In genomic region chr12:55132816-55133215, GRCh38 we compare ENCODE assay signal across 34 cellular contexts. TPM values are rescaled to one million over a fixed set of nuclear protein-coding genes. Genes with fewer than 3 reads are reported as not detected.
A peak's percentile ranks its signal among the peaks of the same experiment; 100 is the strongest.
DNase-seq lines count a peak whose midpoint lies in the region; ATAC-seq, FAIRE-seq and TF ChIP-seq lines count a peak whose summit lies in the region.
"Had no signal": no experiment of that assay in that cellular context is flagged by ENCODE, and none has a peak within 500 bp of the region (broad histone marks: within the 10 kb centered on the region; RNA-seq: fewer than 3 reads in every experiment).

No MANE protein-coding gene starts in this region.

- no peaks in the 10 kb centered on the region for H3K9me1 ChIP-seq in keratinocyte (ENCODE audit: control insufficient read depth, extremely low read depth, insufficient read depth, low read length)

- H3K79me2 ChIP-seq in keratinocyte (ENCODE audit: control insufficient read depth, insufficient read depth, low read length): no peaks in the 10 kb centered on the region

- no peak overlapping the region for H3K4me3 Mint-ChIP-seq in activated T-cell treated with anti-CD3 and anti-CD28 coated beads, Interleukin-2, amount 50 U/mL, for 24 hours
- H3K4me3 Mint-ChIP-seq: activated CD8-positive, alpha-beta memory T cell treated with anti-CD3 and anti-CD28 coated beads, Interleukin-2, amount 10 ng/mL, durations not matched to agents 7 days and 5 days; activated naive CD8-positive, alpha-beta T cell; CD4-positive, alpha-beta T cell; stimulated activated memory B cell treated with anti-CD40 and anti-IgM and Interleukin-4, amounts not matched to agents 10 μg/mL and 1 μg/mL and 100 μg/mL, for 72 hours had no signal

- no peak overlapping the region for H3K4me3 ChIP-seq in Jurkat, Clone E6-1 (ENCODE audit: low read length)
- H3K4me3 ChIP-seq in keratinocyte (ENCODE audit: control insufficient read depth in 2 of 3, extremely low read depth in 1 of 3, insufficient read depth in 2 of 3, low read depth in 1 of 3, low read length in 3 of 3): no peak overlapping the region
- H3K4me3 ChIP-seq: gastrocnemius medialis, GM23248, lower lobe of right lung, smooth muscle cell, suprapubic skin, uterus had no signal

- no peaks in the 10 kb centered on the region for H3K4me1 Mint-ChIP-seq in activated T-cell treated with anti-CD3 and anti-CD28 coated beads, Interleukin-2, amount 50 U/mL, for 24 hours (ENCODE audit: low read depth)
- H3K4me1 Mint-ChIP-seq: activated CD8-positive, alpha-beta memory T cell treated with anti-CD3 and anti-CD28 coated beads, Interleukin-2, amount 10 ng/mL, durations not matched to agents 7 days and 5 days; stimulated activated memory B cell treated with anti-CD40 and anti-IgM and Interleukin-4, amounts not matched to agents 10 μg/mL and 1 μg/mL and 100 μg/mL, for 72 hours had no signal

- no peaks in the 10 kb centered on the region for H3K27me3 ChIP-seq in keratinocyte (ENCODE audit: control insufficient read depth, extremely low read depth, insufficient read depth, low read length)
- H3K27me3 ChIP-seq: gastrocnemius medialis, suprapubic skin, uterus had no signal

- no peak overlapping the region for H3K9ac ChIP-seq in keratinocyte (ENCODE audit: control insufficient read depth, extremely low read depth, insufficient read depth, low read length)
- H3K9ac ChIP-seq: GM23248 had no signal

- dilution Hi-C loops in keratinocyte (cut with MboI; ENCODE audit: extremely low pct_ligation_motif_present, low sequenced_read_pairs): no loop called here

- H3K36me3 ChIP-seq in keratinocyte (ENCODE audit: control insufficient read depth in 2 of 2, extremely low read depth in 1 of 2, insufficient read depth in 2 of 2, low read length in 2 of 2): no peaks in the 10 kb centered on the region
- H3K36me3 ChIP-seq: gastrocnemius medialis, lower lobe of right lung, suprapubic skin, uterus had no signal

- no peak overlapping the region for H3K27ac ChIP-seq in keratinocyte (ENCODE audit: control insufficient read depth, insufficient read depth, low read length)
- H3K27ac ChIP-seq: gastrocnemius medialis, GM23248, lower lobe of right lung, suprapubic skin, uterus had no signal

- no peaks in the 10 kb centered on the region for H3K9me3 Mint-ChIP-seq in activated T-cell treated with anti-CD3 and anti-CD28 coated beads, Interleukin-2, amount 50 U/mL, for 24 hours

- intact Hi-C loops in posterior cingulate gyrus (cut with DNase I): no loop called here

- H3K36me3 Mint-ChIP-seq in activated T-cell treated with anti-CD3 and anti-CD28 coated beads, Interleukin-2, amount 50 U/mL, for 24 hours (ENCODE audit: low read depth): no peaks in the 10 kb centered on the region
- H3K36me3 Mint-ChIP-seq: activated CD8-positive, alpha-beta memory T cell treated with anti-CD3 and anti-CD28 coated beads, Interleukin-2, amount 10 ng/mL, durations not matched to agents 7 days and 5 days; activated naive CD8-positive, alpha-beta T cell; stimulated activated memory B cell treated with anti-CD40 and anti-IgM and Interleukin-4, amounts not matched to agents 10 μg/mL and 1 μg/mL and 100 μg/mL, for 72 hours had no signal

- no peak for ATAC-seq in GM18867 (IDR thresholded peaks at IDR 0.05; ENCODE audit: unreplicated experiment)
- ATAC-seq: activated CD8-positive, alpha-beta memory T cell treated with anti-CD3 and anti-CD28 coated beads, Interleukin-2, amount 10 ng/mL, durations not matched to agents 7 days and 5 days; gastrocnemius medialis; lower lobe of right lung; stimulated activated memory B cell treated with anti-CD40 and anti-IgM and Interleukin-4, amounts not matched to agents 10 μg/mL and 1 μg/mL and 100 μg/mL, for 72 hours had no signal

- no peaks in the 10 kb centered on the region for H4K20me1 ChIP-seq in keratinocyte (ENCODE audit: control insufficient read depth, extremely low read depth, insufficient read depth, low read length)

- H2AFZ ChIP-seq in keratinocyte (ENCODE audit: control insufficient read depth, low read length): no peak overlapping the region
- H2AFZ ChIP-seq: GM23248 had no signal

- DNase-seq in ELR (ENCODE audit: low read depth) (peak; percentile 10), SK-MEL-5 (ENCODE audit: low read depth, low spot score) (peak; percentile 10), keratinocyte (ENCODE audit: low read depth, low spot score) (no peak), HUDEP-2 (lab: John Stamatoyannopoulos, UW; ENCODE audit: unreplicated experiment in 76 of 76) (no peak), posterior cingulate gyrus (no peak)
- DNase-seq in Jurkat, Clone E6-1 (ENCODE audit: low read depth, low spot score): peak; percentile 4
- no peak for DNase-seq in activated T-cell treated with anti-CD3 and anti-CD28 coated beads, Interleukin-2, amount 50 U/mL, for 24 hours
- DNase-seq: activated CD4-positive, alpha-beta T cell treated with anti-CD3 and anti-CD28 coated beads for 4 hours; activated CD8-positive, alpha-beta memory T cell treated with anti-CD3 and anti-CD28 coated beads, Interleukin-2, amount 10 ng/mL, durations not matched to agents 7 days and 5 days; CD4-positive, alpha-beta T cell; DMS 273 treated with DMSO at 0.1 percent for 48 hours; gastrocnemius medialis; GF-D8; GM23248; kidney; lower lobe of right lung; NCI-H1694; NCI-H2171 treated with DMSO at 0.1 percent for 48 hours; NCI-H526 treated with DMSO at 0.1 percent for 48 hours; nucleus accumbens; OCI-M1; SHP77 treated with DMSO at 0.1 percent for 48 hours; uterus had no signal

- in situ Hi-C loops in SK-MEL-5 (cut with HindIII; ENCODE audit: low pct_unique_long_range_greater_than_20kb, low sequenced_read_pairs): no loop called here

- TF ChIP-seq CTCF in keratinocyte (optimal IDR thresholded peaks at IDR 0.05 in 1 of 3, IDR thresholded peaks at IDR 0.05 in 1 of 3, conservative IDR thresholded peaks at IDR 0.05 in 1 of 3; ENCODE audit: extremely low read depth in 1 of 3, insufficient read depth in 2 of 3, low read length in 3 of 3): peak in 2 of 3 experiments; percentile 3 to 10

- H3K4me1 ChIP-seq in keratinocyte (ENCODE audit: control insufficient read depth, extremely low read depth, insufficient read depth, low read length): no peaks in the 10 kb centered on the region
- H3K4me1 ChIP-seq: gastrocnemius medialis, lower lobe of right lung, suprapubic skin, uterus had no signal

- no peak for FAIRE-seq in keratinocyte (lab: Jason Lieb, UNC)
- FAIRE-seq: astrocyte, GM12892, kidney had no signal

- H3K27me3 Mint-ChIP-seq in activated T-cell treated with anti-CD3 and anti-CD28 coated beads, Interleukin-2, amount 50 U/mL, for 24 hours: peaks cover 62% of the 10 kb centered on the region

- no peaks in the 10 kb centered on the region for H3K9me3 ChIP-seq in keratinocyte (ENCODE audit: control insufficient read depth, low read depth, low read length)
- H3K9me3 ChIP-seq: gastrocnemius medialis, lower lobe of right lung, suprapubic skin, uterus had no signal

- no peak overlapping the region for H3K4me2 ChIP-seq in keratinocyte (ENCODE audit: control insufficient read depth, extremely low read depth, insufficient read depth, low read depth, low read length)
- H3K4me2 ChIP-seq: smooth muscle cell had no signal

- no peak overlapping the region for H3K27ac Mint-ChIP-seq in activated T-cell treated with anti-CD3 and anti-CD28 coated beads, Interleukin-2, amount 50 U/mL, for 24 hours
- H3K27ac Mint-ChIP-seq: activated CD8-positive, alpha-beta memory T cell treated with anti-CD3 and anti-CD28 coated beads, Interleukin-2, amount 10 ng/mL, durations not matched to agents 7 days and 5 days; activated naive CD8-positive, alpha-beta T cell; CD4-positive, alpha-beta T cell; stimulated activated memory B cell treated with anti-CD40 and anti-IgM and Interleukin-4, amounts not matched to agents 10 μg/mL and 1 μg/mL and 100 μg/mL, for 72 hours had no signal

RNA-seq across cellular contexts. Expression of gene OR9K2, which starts 6.6 kb away (rescaled TPM):
- polyA plus RNA-seq in Jurkat, Clone E6-1 (2012; ENCODE audit: insufficient read depth, insufficient read length): not detected
- total RNA-seq in SK-MEL-5 (2014; rRNA removed; shearing (Covaris generic)): not detected in 2 replicates
- not detected in 2 replicates for polyA plus RNA-seq in SK-MEL-5 (2015; cell fraction: cytosol; rRNA removed)
- not detected in 2 replicates for polyA plus RNA-seq in SK-MEL-5 (2015; cell fraction: nucleus; rRNA removed)
- polyA plus RNA-seq in keratinocyte: not detected in 3 replicates
- not detected for polyA plus RNA-seq in keratinocyte (2011; ENCODE audit: low read depth)
- polyA plus RNA-seq in keratinocyte (2011; cell fraction: cytosol; rRNA removed): not detected in 2 replicates
- not detected in 2 replicates for polyA plus RNA-seq in keratinocyte (2011; cell fraction: nucleus; rRNA removed)
- not detected in 2 replicates for polyA plus RNA-seq in keratinocyte (2012; ENCODE audit: low replicate concordance)
- not detected in 3 replicates for polyA minus RNA-seq in keratinocyte
- polyA minus RNA-seq in keratinocyte (2011; cell fraction: cytosol; rRNA and poly(A)+ RNA removed): not detected
- not detected in 2 replicates for polyA minus RNA-seq in keratinocyte (2011; cell fraction: nucleus; rRNA and poly(A)+ RNA removed)
- total RNA-seq: activated CD8-positive, alpha-beta memory T cell treated with anti-CD3 and anti-CD28 coated beads, Interleukin-2, amount 10 ng/mL, durations not matched to agents 7 days and 5 days; astrocyte; CD4-positive, alpha-beta T cell; gastrocnemius medialis; GM23248; kidney; lower lobe of right lung; M059J; renal cortical epithelial cell; smooth muscle cell; suprapubic skin; T-helper 1 cell treated with Interleukin-12 subunit alpha and Interleukin-12 subunit beta and Interleukin-4 antibody, amounts not matched to agents 30 ng/mL and 1 ng/mL, for 36 hours; uterus had no signal
- polyA plus RNA-seq: esophagus, GM23248, smooth muscle cell had no signal

Comparison
In these comparisons a context has a peak if more than half of its experiments do, and no peak if none do; other contexts are left out.
1. DNase-seq: peak in ELR (single experiment), Jurkat, Clone E6-1 (single experiment) and SK-MEL-5 (single experiment); none in keratinocyte (single experiment), activated T-cell treated with anti-CD3 and anti-CD28 coated beads, Interleukin-2, amount 50 U/mL, for 24 hours (single experiment), HUDEP-2 (0 of 76) and posterior cingulate gyrus (0 of 10).